16 cellular contexts compared by ENCODE assay signal in the genomic region with DNA sequence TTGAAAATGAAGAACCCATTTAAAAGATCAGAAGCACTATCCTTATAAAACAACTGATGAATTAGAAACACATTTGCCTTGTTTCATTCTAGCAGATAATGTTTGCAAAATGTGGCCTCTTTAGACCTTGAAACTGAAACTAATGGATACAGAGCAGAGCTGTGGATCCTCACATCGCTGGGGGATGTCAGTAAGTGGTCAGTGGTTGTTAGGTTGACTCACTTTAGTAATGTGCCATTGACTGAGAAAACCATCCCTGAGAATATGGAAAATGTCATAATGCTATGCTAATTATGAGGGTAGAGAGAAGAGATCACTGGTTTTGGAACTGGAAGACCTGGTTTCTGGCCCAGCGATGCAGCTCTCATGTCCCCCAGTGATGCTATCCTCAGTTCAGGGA.
DNase-seq lines count a peak whose midpoint lies in the region; ATAC-seq and TF ChIP-seq lines count a peak whose summit lies in the region.
"Had no signal": no experiment of that assay in that cellular context is flagged by ENCODE, and none has a peak within 500 bp of the region (broad histone marks: within the 10 kb centered on the region; RNA-seq: fewer than 3 reads in every experiment).

No MANE protein-coding gene starts in this region.

- no peak overlapping the region for H3K27ac Mint-ChIP-seq in CD8-positive, alpha-beta T cell
- no peak overlapping the region for H3K27ac Mint-ChIP-seq in naive thymus-derived CD8-positive, alpha-beta T cell
- H3K27ac Mint-ChIP-seq: CD8-positive, alpha-beta memory T cell had no signal

- H3K9me3 ChIP-seq in osteoblast (ENCODE audit: low read depth, low read length), result no peaks in the 10 kb centered on the region
- H3K9me3 ChIP-seq in CD8-positive, alpha-beta T cell (ENCODE audit: low read length), result no peaks in the 10 kb centered on the region
- H3K9me3 ChIP-seq: SJSA1 had no signal

- H3K4me2 ChIP-seq in osteoblast (ENCODE audit: insufficient read depth, low read length), result no peak overlapping the region

- H2AFZ ChIP-seq in osteoblast (ENCODE audit: low read length), result no peak overlapping the region

- H3K4me3 ChIP-seq in osteoblast (ENCODE audit: insufficient read depth, low read length), result no peak overlapping the region
- no peak overlapping the region for H3K4me3 ChIP-seq in CD8-positive, alpha-beta T cell (ENCODE audit: low read depth, low read length)
- H3K4me3 ChIP-seq: K562, SJSA1 had no signal

- H4K20me1 ChIP-seq in osteoblast (ENCODE audit: insufficient read depth, low read length), result no peaks in the 10 kb centered on the region

- CTCF ChIA-PET in CD8-positive, alpha-beta T cell (lab: Charles Lee), result interaction anchor here (0.6 kb wide), 1 partner anchor 9 kb away, joined by 3 read pairs; no protein-coding TSS in a partner anchor

- ATAC-seq in GM18867 (IDR thresholded peaks at IDR 0.05; ENCODE audit: unreplicated experiment), result peak; percentile 39
- ATAC-seq in HG03354 (IDR thresholded peaks at IDR 0.05; ENCODE audit: poor library complexity, severe bottlenecking, unreplicated experiment), result peak; percentile 41
- ATAC-seq in CD8-positive, alpha-beta T cell, result no peak
- ATAC-seq in naive thymus-derived CD8-positive, alpha-beta T cell, result no peak
- ATAC-seq in HG03460 (IDR thresholded peaks at IDR 0.05; ENCODE audit: unreplicated experiment), result no peak
- ATAC-seq: K562 had no signal

- DNase-seq in amniotic epithelial cell (ENCODE audit: low read depth) (peak; percentile 29), osteoblast (ENCODE audit: insufficient read length, low spot score, missing footprints) (peak; percentile 56), caudate nucleus (lab: John Stamatoyannopoulos, UW) (no peak)
- no peak for DNase-seq in CD8-positive, alpha-beta T cell
- no peak for DNase-seq in naive thymus-derived CD8-positive, alpha-beta T cell
- DNase-seq: CD8-positive, alpha-beta memory T cell; H7; NCI-H1105; NCI-H1694 treated with DMSO at 0.1 percent for 48 hours; NCI-H345; NCI-H69 had no signal

- no peaks in the 10 kb centered on the region for H3K36me3 Mint-ChIP-seq in CD8-positive, alpha-beta T cell
- H3K36me3 Mint-ChIP-seq in naive thymus-derived CD8-positive, alpha-beta T cell, result no peaks in the 10 kb centered on the region
- H3K36me3 Mint-ChIP-seq: CD8-positive, alpha-beta memory T cell had no signal

- H3K27me3 ChIP-seq in osteoblast (ENCODE audit: insufficient read depth, low read length), result no peaks in the 10 kb centered on the region
- H3K27me3 ChIP-seq in CD8-positive, alpha-beta T cell (ENCODE audit: insufficient read depth, low read length), result no peaks in the 10 kb centered on the region
- H3K27me3 ChIP-seq: SJSA1 had no signal

- H3K4me1 ChIP-seq in osteoblast (ENCODE audit: insufficient read depth, low read length), result no peaks in the 10 kb centered on the region
- no peaks in the 10 kb centered on the region for H3K4me1 ChIP-seq in CD8-positive, alpha-beta T cell (ENCODE audit: insufficient read depth, low read length)
- H3K4me1 ChIP-seq: SJSA1 had no signal

- peaks cover 89% of the 10 kb centered on the region for H3K36me3 ChIP-seq in osteoblast (ENCODE audit: insufficient read depth, low read length)
- H3K36me3 ChIP-seq in CD8-positive, alpha-beta T cell (ENCODE audit: insufficient read depth, low read length), result no peaks in the 10 kb centered on the region

- POLR2A ChIA-PET in CD8-positive, alpha-beta T cell (lab: Charles Lee), result no interaction called here
- POLR2A ChIA-PET in naive thymus-derived CD8-positive, alpha-beta T cell (lab: Charles Lee), result no interaction called here

- no peaks in the 10 kb centered on the region for H3K27me3 Mint-ChIP-seq in CD8-positive, alpha-beta T cell (ENCODE audit: low read depth)
- no peaks in the 10 kb centered on the region for H3K27me3 Mint-ChIP-seq in naive thymus-derived CD8-positive, alpha-beta T cell
- H3K27me3 Mint-ChIP-seq: CD8-positive, alpha-beta memory T cell had no signal

- no peak overlapping the region for H3K4me3 Mint-ChIP-seq in CD8-positive, alpha-beta T cell
- H3K4me3 Mint-ChIP-seq in naive thymus-derived CD8-positive, alpha-beta T cell, result no peak overlapping the region
- H3K4me3 Mint-ChIP-seq: CD8-positive, alpha-beta memory T cell had no signal

- no peak overlapping the region for H3K27ac ChIP-seq in osteoblast (ENCODE audit: low read depth, low read length)
- H3K27ac ChIP-seq in CD8-positive, alpha-beta T cell (ENCODE audit: low read depth, low read length), result no peak overlapping the region
- no peak overlapping the region for H3K27ac ChIP-seq in caudate nucleus (ENCODE audit: low read depth, low read length)
- H3K27ac ChIP-seq: SJSA1 had no signal

- H3K79me2 ChIP-seq in osteoblast (ENCODE audit: insufficient read depth, low read length), result no peaks in the 10 kb centered on the region

- intact Hi-C loops in CD8-positive, alpha-beta T cell (cut with DNase I, micrococcal nuclease), result no loop called here

- no peak for TF ChIP-seq CTCF in osteoblast (IDR thresholded peaks at IDR 0.05; ENCODE audit: extremely low read depth, low read depth, low read length)
- no peak for TF ChIP-seq CTCF in CD8-positive, alpha-beta T cell (IDR thresholded peaks at IDR 0.05)

- H3K4me1 Mint-ChIP-seq in CD8-positive, alpha-beta T cell (ENCODE audit: low read depth), result no peaks in the 10 kb centered on the region
- no peaks in the 10 kb centered on the region for H3K4me1 Mint-ChIP-seq in naive thymus-derived CD8-positive, alpha-beta T cell

- H3K9me3 Mint-ChIP-seq in CD8-positive, alpha-beta T cell, result no peaks in the 10 kb centered on the region
- no peaks in the 10 kb centered on the region for H3K9me3 Mint-ChIP-seq in naive thymus-derived CD8-positive, alpha-beta T cell
- H3K9me3 Mint-ChIP-seq: CD8-positive, alpha-beta memory T cell had no signal

Comparison
In these comparisons a context has a peak if more than half of its experiments do, and no peak if none do; other contexts are left out.
1. ATAC-seq: peak in GM18867 (single experiment) and HG03354 (single experiment); none in CD8-positive, alpha-beta T cell (single experiment), naive thymus-derived CD8-positive, alpha-beta T cell (0 of 2) and HG03460 (single experiment).
2. DNase-seq: peak in amniotic epithelial cell (single experiment) and osteoblast (single experiment); none in CD8-positive, alpha-beta T cell (0 of 7), naive thymus-derived CD8-positive, alpha-beta T cell (0 of 10) and caudate nucleus (0 of 61).